25 cellular contexts compared by ENCODE assay signal in genomic region chr9:135476981-135477380, GRCh38. TPM values are rescaled to one million over a fixed set of nuclear protein-coding genes. Genes with fewer than 3 reads are reported as not detected.
DNase-seq lines count a peak whose midpoint lies in the region; ATAC-seq, FAIRE-seq and TF ChIP-seq lines count a peak whose summit lies in the region.
"Had no signal": no experiment of that assay in that cellular context is flagged by ENCODE, and none has a peak within 500 bp of the region (broad histone marks: within the 10 kb centered on the region; RNA-seq: fewer than 3 reads in every experiment).

No MANE protein-coding gene starts in this region.

- 64 to 70% methylated on average over 2 of the region's 2 CpGs for WGBS in upper lobe of left lung, 2 donors
- WGBS in SK-N-SH (ENCODE audit: low lambda C conversion rate) = 95% methylated on average over 2 of the region's 2 CpGs

- H3K4me1 ChIP-seq in astrocyte (ENCODE audit: insufficient read depth, low read length) (no peaks in the 10 kb centered on the region), upper lobe of left lung (peaks cover 12 to 27% (median 22%) of the 10 kb centered on the region in 4 donors), SK-N-SH (ENCODE audit: control insufficient read depth in 1 of 2, insufficient read depth in 2 of 2, low read depth in 1 of 2, low read length in 1 of 2) (peaks cover 6 to 13% of the 10 kb centered on the region in 2 experiments; a peak in 2 of 4 replicates)
- H3K4me1 ChIP-seq: foreskin keratinocyte had no signal

- no peak for TF ChIP-seq RAD21 in SK-N-SH (IDR thresholded peaks at IDR 0.05; ENCODE audit: low read length)

- H2AFZ ChIP-seq in astrocyte (ENCODE audit: low read depth, low read length) = no peak overlapping the region
- no peak overlapping the region for H2AFZ ChIP-seq in SK-N-SH (ENCODE audit: low read depth)
- H2AFZ ChIP-seq: parathyroid adenoma had no signal

- peak overlapping the region; percentile 8 for H3K4me3 Mint-ChIP-seq in astrocyte (ENCODE audit: unreplicated experiment)
- H3K4me3 Mint-ChIP-seq in stimulated activated effector memory CD8-positive, alpha-beta T cell treated with anti-CD3 and anti-CD28 coated beads, Interleukin-12 subunit alpha, Interleukin-12 subunit beta, amount 100 ng/mL, for 72 hours = no peak overlapping the region
- H3K4me3 Mint-ChIP-seq: activated CD4-positive, alpha-beta T cell treated with anti-CD3 and anti-CD28 coated beads for 36 hours had no signal

- TF ChIP-seq EP300 in upper lobe of left lung (IDR thresholded peaks at IDR 0.05) = no peak
- TF ChIP-seq EP300 in SK-N-SH (IDR thresholded peaks at IDR 0.05; ENCODE audit: borderline replicate concordance in 1 of 2, low read depth in 1 of 2, low read length in 1 of 2) = no peak

- H3K9me2 ChIP-seq in SK-N-SH = no peaks in the 10 kb centered on the region

- TF ChIP-seq CTCF in astrocyte (IDR thresholded peaks at IDR 0.05; ENCODE audit: insufficient read depth, low read depth, low read length) = no peak
- TF ChIP-seq CTCF in upper lobe of left lung (IDR thresholded peaks at IDR 0.05) = no peak
- no peak for TF ChIP-seq CTCF in SK-N-SH (IDR thresholded peaks at IDR 0.05)

- peaks cover 4% of the 10 kb centered on the region for H3K27me3 Mint-ChIP-seq in astrocyte (ENCODE audit: low read depth, unreplicated experiment)

- CTCF ChIA-PET in SK-N-SH (lab: Yijun Ruan, JAX) = interaction anchor here (0.9 to 2.5 kb wide), 2 partner anchors 17 to 64 kb away, joined by 3 to 7 read pairs; no protein-coding TSS in a partner anchor

- no peak for TF ChIP-seq POLR2A in H54 (IDR thresholded peaks at IDR 0.05; ENCODE audit: low read depth, low read length)
- no peak for TF ChIP-seq POLR2A in upper lobe of left lung (IDR thresholded peaks at IDR 0.05)

- H3K79me2 ChIP-seq in astrocyte (ENCODE audit: insufficient read depth, low read length) = no peaks in the 10 kb centered on the region
- H3K79me2 ChIP-seq in SK-N-SH (ENCODE audit: insufficient read depth) = peaks cover 17% of the 10 kb centered on the region

- H3F3A ChIP-seq in SK-N-SH (replicated peaks; ENCODE audit: insufficient read depth) = peaks cover 5% of the 10 kb centered on the region

- no peak overlapping the region for H3K27ac Mint-ChIP-seq in astrocyte (ENCODE audit: unreplicated experiment)
- H3K27ac Mint-ChIP-seq in stimulated activated effector memory CD8-positive, alpha-beta T cell treated with anti-CD3 and anti-CD28 coated beads, Interleukin-12 subunit alpha, Interleukin-12 subunit beta, amount 100 ng/mL, for 72 hours = no peak overlapping the region
- H3K27ac Mint-ChIP-seq: activated CD4-positive, alpha-beta T cell treated with anti-CD3 and anti-CD28 coated beads for 36 hours; activated naive CD8-positive, alpha-beta T cell treated with anti-CD3 and anti-CD28 coated beads, Interleukin-2, amount 50 U/mL, for 24 hours; activated T-helper 2 cell treated with anti-CD3 and anti-CD28 coated beads, Interferon-gamma antibody, Interleukin-2, Interleukin-4, amounts not matched to agents 10 μg/mL and 5 μg/mL and 100 μg/mL, durations not matched to agents 14 hours and 24 hours and 36 hours had no signal

- H3K9ac ChIP-seq in astrocyte (ENCODE audit: low read length) (no peak overlapping the region), SK-N-SH (no peak overlapping the region)
- H3K9ac ChIP-seq: BLaER1 treated with 17β-estradiol and CSF1 and Interleukin-3, amounts not matched to agents 10 nM and 100 nM; parathyroid adenoma had no signal

- H3K36me3 ChIP-seq in astrocyte (ENCODE audit: insufficient read depth, low read length) = no peaks in the 10 kb centered on the region
- H3K36me3 ChIP-seq in upper lobe of left lung = no peaks in the 10 kb centered on the region
- H3K36me3 ChIP-seq in SK-N-SH (replicated peaks in 1 of 2; ENCODE audit: control insufficient read depth in 1 of 2, insufficient read depth in 2 of 2, low read length in 1 of 2) = no peaks in the 10 kb centered on the region
- H3K36me3 ChIP-seq: BLaER1 treated with 17β-estradiol and CSF1 and Interleukin-3, amounts not matched to agents 10 nM and 100 nM; MG63 had no signal

- H3K9me3 Mint-ChIP-seq in astrocyte (ENCODE audit: unreplicated experiment) = no peaks in the 10 kb centered on the region
- H3K9me3 Mint-ChIP-seq in stimulated activated effector memory CD8-positive, alpha-beta T cell treated with anti-CD3 and anti-CD28 coated beads, Interleukin-12 subunit alpha, Interleukin-12 subunit beta, amount 100 ng/mL, for 72 hours = no peaks in the 10 kb centered on the region
- H3K9me3 Mint-ChIP-seq: activated naive CD8-positive, alpha-beta T cell treated with anti-CD3 and anti-CD28 coated beads, Interleukin-2, amount 50 U/mL, for 24 hours; activated T-helper 2 cell treated with anti-CD3 and anti-CD28 coated beads, Interferon-gamma antibody, Interleukin-2, Interleukin-4, amounts not matched to agents 10 μg/mL and 5 μg/mL and 100 μg/mL, durations not matched to agents 14 hours and 24 hours and 36 hours had no signal

- H4K20me1 ChIP-seq in astrocyte (ENCODE audit: insufficient read depth, low read length) (peaks cover 10% of the 10 kb centered on the region), SK-N-SH (ENCODE audit: insufficient read depth) (peaks cover 3% of the 10 kb centered on the region; the same call in 1 of the 2 replicates)

- no peaks in the 10 kb centered on the region for H3K4me1 Mint-ChIP-seq in astrocyte (ENCODE audit: low read depth, unreplicated experiment)
- H3K4me1 Mint-ChIP-seq in stimulated activated effector memory CD8-positive, alpha-beta T cell treated with anti-CD3 and anti-CD28 coated beads, Interleukin-12 subunit alpha, Interleukin-12 subunit beta, amount 100 ng/mL, for 72 hours = peaks cover 5% of the 10 kb centered on the region

- POLR2A ChIA-PET in SK-N-SH (lab: Yijun Ruan, JAX) = no interaction called here

- peak; percentile 81 for FAIRE-seq in H54 (lab: Jason Lieb, UNC)
- FAIRE-seq in astrocyte (lab: Jason Lieb, UNC) = no peak

- ATAC-seq in upper lobe of left lung (ENCODE audit: low FRiP score in 2 of 2) = peak; percentile 21 to 78
- ATAC-seq in stimulated activated effector memory CD8-positive, alpha-beta T cell treated with anti-CD3 and anti-CD28 coated beads, Interleukin-12 subunit alpha, Interleukin-12 subunit beta, amount 100 ng/mL, for 72 hours = no peak
- ATAC-seq: activated CD4-positive, alpha-beta T cell treated with anti-CD3 and anti-CD28 coated beads for 36 hours; activated naive CD8-positive, alpha-beta T cell treated with anti-CD3 and anti-CD28 coated beads, Interleukin-2, amount 50 U/mL, for 24 hours; foreskin keratinocyte; left colon; PC-3 had no signal

- H3K9me3 ChIP-seq in astrocyte (ENCODE audit: insufficient read depth, low read depth, low read length) (no peaks in the 10 kb centered on the region), upper lobe of left lung (no peaks in the 10 kb centered on the region), SK-N-SH (no peaks in the 10 kb centered on the region)
- H3K9me3 ChIP-seq: BLaER1 treated with 17β-estradiol and CSF1 and Interleukin-3, amounts not matched to agents 10 nM and 100 nM; MG63 had no signal

- H3K4me2 ChIP-seq in astrocyte (ENCODE audit: low read length) = no peak overlapping the region
- no peak overlapping the region for H3K4me2 ChIP-seq in SK-N-SH
- H3K4me2 ChIP-seq: BLaER1 treated with 17β-estradiol and CSF1 and Interleukin-3, amounts not matched to agents 10 nM and 100 nM had no signal

- H3K27me3 ChIP-seq in astrocyte (ENCODE audit: insufficient read depth, low read length) (no peaks in the 10 kb centered on the region), upper lobe of left lung (no peaks in the 10 kb centered on the region), SK-N-SH (ENCODE audit: insufficient read depth) (no peaks in the 10 kb centered on the region)
- H3K27me3 ChIP-seq: foreskin keratinocyte, MG63 had no signal

- no peak overlapping the region for H3K4me3 ChIP-seq in astrocyte (ENCODE audit: insufficient read depth, low read depth, low read length)
- no peak overlapping the region for H3K4me3 ChIP-seq in upper lobe of left lung
- no peak overlapping the region for H3K4me3 ChIP-seq in SK-N-SH (ENCODE audit: low read depth in 2 of 2, low read length in 1 of 2)
- H3K4me3 ChIP-seq: BLaER1 treated with 17β-estradiol and CSF1 and Interleukin-3, amounts not matched to agents 10 nM and 100 nM; MG63; skin epidermis had no signal

- peak; percentile 56 for DNase-seq in H54 (ENCODE audit: insufficient read length, low spot score)
- peak; percentile 41 for DNase-seq in astrocyte (ENCODE audit: low read depth)
- peak; percentile 75 for DNase-seq in kidney tubule cell (ENCODE audit: low spot score)
- DNase-seq in upper lobe of left lung = peak in 1 of 2 donors; percentile 60
- DNase-seq in stimulated activated effector memory CD8-positive, alpha-beta T cell treated with anti-CD3 and anti-CD28 coated beads, Interleukin-12 subunit alpha, Interleukin-12 subunit beta, amount 100 ng/mL, for 72 hours (ENCODE audit: low spot score in 2 of 2) = no peak
- DNase-seq in SK-N-SH = no peak
- no peak for DNase-seq in middle frontal gyrus (ENCODE audit: extremely low spot score, low spot score)
- DNase-seq: activated CD4-positive, alpha-beta T cell treated with anti-CD3 and anti-CD28 coated beads for 36 hours; activated naive CD8-positive, alpha-beta T cell treated with anti-CD3 and anti-CD28 coated beads, Interleukin-2, amount 50 U/mL, for 24 hours; DMS 273 treated with DMSO at 0.1 percent for 48 hours; effector CD8-positive, alpha-beta T cell; left colon; MG63; NCI-H146; NCI-H2171 treated with DMSO at 0.1 percent for 48 hours; NCI-H748 treated with DMSO at 0.1 percent for 48 hours; PC-3; stimulated activated CD4-positive, alpha-beta T cell treated with anti-CD3 and anti-CD28 coated beads, Interleukin-4, amount 100 ng/mL, for 24 hours; substantia nigra had no signal

- H3K27ac ChIP-seq in astrocyte (ENCODE audit: low read depth, low read length) (no peak overlapping the region), upper lobe of left lung (peak overlapping the region; percentile 42 to 87 (median 71)), SK-N-SH (ENCODE audit: low read depth in 2 of 2, low read length in 1 of 2) (no peak overlapping the region)
- H3K27ac ChIP-seq: BLaER1 treated with 17β-estradiol and CSF1 and Interleukin-3, amounts not matched to agents 10 nM and 100 nM; foreskin keratinocyte; skin epidermis had no signal

- H3K36me3 Mint-ChIP-seq in astrocyte (ENCODE audit: low read depth, unreplicated experiment) = no peaks in the 10 kb centered on the region
- H3K36me3 Mint-ChIP-seq in stimulated activated effector memory CD8-positive, alpha-beta T cell treated with anti-CD3 and anti-CD28 coated beads, Interleukin-12 subunit alpha, Interleukin-12 subunit beta, amount 100 ng/mL, for 72 hours = no peaks in the 10 kb centered on the region

RNA-seq across cellular contexts. Expression of gene PPP1R26, which starts 2.6 kb away (rescaled TPM):
- total RNA-seq in astrocyte (10.6 and 11.3 TPM in 2 replicates), upper lobe of left lung (10 to 100 TPM; 25.6 to 48.6 (median 33.8) TPM)
- polyA plus RNA-seq in SK-N-SH (2012; rRNA removed) = 18.6 and 20.1 TPM in 2 replicates
- polyA plus RNA-seq in SK-N-SH (2012; cell fraction: cytosol; rRNA removed) = 11.6 and 16.6 TPM in 2 replicates
- 31.3 and 32.1 TPM in 2 replicates for polyA plus RNA-seq in SK-N-SH (2012; cell fraction: nucleus; rRNA removed)

RNA-seq across cellular contexts. Expression of gene MRPS2, which starts 23.5 kb away (rescaled TPM):
- 35.8 and 38.6 TPM in 2 replicates for total RNA-seq in astrocyte
- 10 to 100 TPM; 11.1 to 40.6 (median 26.3) TPM for total RNA-seq in upper lobe of left lung
- polyA plus RNA-seq in SK-N-SH (2012; rRNA removed) = 113 and 116 TPM in 2 replicates
- 36.6 and 76.5 TPM in 2 replicates for polyA plus RNA-seq in SK-N-SH (2012; cell fraction: cytosol; rRNA removed)
- 59.4 and 94.1 TPM in 2 replicates for polyA plus RNA-seq in SK-N-SH (2012; cell fraction: nucleus; rRNA removed)

RNA-seq across cellular contexts. Expression of gene LCN1, which starts 44.3 kb away (rescaled TPM):
- not detected in 2 replicates for total RNA-seq in astrocyte
- not detected for total RNA-seq in upper lobe of left lung
- not detected in 2 replicates for polyA plus RNA-seq in SK-N-SH (2012; rRNA removed)
- polyA plus RNA-seq in SK-N-SH (2012; cell fraction: cytosol; rRNA removed) = not detected in 2 replicates
- polyA plus RNA-seq in SK-N-SH (2012; cell fraction: nucleus; rRNA removed) = not detected in 2 replicates
- total RNA-seq: activated CD4-positive, alpha-beta T cell treated with anti-CD3 and anti-CD28 coated beads for 36 hours; activated T-helper 2 cell treated with anti-CD3 and anti-CD28 coated beads, Interferon-gamma antibody, Interleukin-2, Interleukin-4, amounts not matched to agents 10 μg/mL and 5 μg/mL and 100 μg/mL, durations not matched to agents 14 hours and 24 hours and 36 hours; foreskin keratinocyte; left colon; PC-3; SK-MEL-5 had no signal
- polyA plus RNA-seq: foreskin keratinocyte had no signal

Comparison
In these comparisons a context has a peak if more than half of its experiments do, and no peak if none do; other contexts are left out.
1. DNase-seq: peak in H54 (single experiment), astrocyte (single experiment) and kidney tubule cell (single experiment); none in stimulated activated effector memory CD8-positive, alpha-beta T cell treated with anti-CD3 and anti-CD28 coated beads, Interleukin-12 subunit alpha, Interleukin-12 subunit beta, amount 100 ng/mL, for 72 hours (0 of 2), SK-N-SH (single experiment) and middle frontal gyrus (single experiment).
2. H3K27ac ChIP-seq: peak in upper lobe of left lung (4 of 4); none in astrocyte (single experiment) and SK-N-SH (0 of 2).